ENCODE assay signal across 16 cellular contexts in genomic region chrX:19579485-19579884, GRCh38.
DNase-seq lines count a peak whose midpoint lies in the region; ATAC-seq, FAIRE-seq and TF ChIP-seq lines count a peak whose summit lies in the region.
"Had no signal": no experiment of that assay in that cellular context is flagged by ENCODE, and none has a peak within 500 bp of the region (broad histone marks: within the 10 kb centered on the region; RNA-seq: fewer than 3 reads in every experiment).

No MANE protein-coding gene starts in this region.

- H3K4me1 Mint-ChIP-seq in activated CD4-positive, alpha-beta T cell treated with anti-CD3 and anti-CD28 coated beads for 36 hours: peaks cover 20% of the 10 kb centered on the region
- peaks cover 10% of the 10 kb centered on the region for H3K4me1 Mint-ChIP-seq in astrocyte (ENCODE audit: low read depth, unreplicated experiment)

- H3K27ac Mint-ChIP-seq in activated CD4-positive, alpha-beta T cell treated with anti-CD3 and anti-CD28 coated beads for 36 hours: peak overlapping the region; percentile 84
- H3K27ac Mint-ChIP-seq in astrocyte (ENCODE audit: unreplicated experiment): peak overlapping the region; percentile 69
- H3K27ac Mint-ChIP-seq: T-helper 2 cell treated with Interferon-gamma antibody and Interleukin-4, amounts not matched to agents 5 μg/mL and 100 μg/mL, for 36 hours had no signal

- no peaks in the 10 kb centered on the region for H3K27me3 ChIP-seq in astrocyte (ENCODE audit: insufficient read depth, low read length)
- H3K27me3 ChIP-seq: cardiac muscle cell, gastroesophageal sphincter had no signal

- no peak overlapping the region for H3K4me3 ChIP-seq in astrocyte (ENCODE audit: insufficient read depth, low read depth, low read length)
- H3K4me3 ChIP-seq: cardiac muscle cell, gastroesophageal sphincter, lung had no signal

- ATAC-seq in activated CD4-positive, alpha-beta T cell treated with anti-CD3 and anti-CD28 coated beads for 36 hours: peak; percentile 70
- no peak for ATAC-seq in GM18520 (IDR thresholded peaks at IDR 0.05; ENCODE audit: unreplicated experiment)
- ATAC-seq: gastroesophageal sphincter had no signal

- TF ChIP-seq CTCF in astrocyte (IDR thresholded peaks at IDR 0.05; ENCODE audit: insufficient read depth, low read depth, low read length): no peak

- H3K4me3 Mint-ChIP-seq in activated CD4-positive, alpha-beta T cell treated with anti-CD3 and anti-CD28 coated beads for 36 hours: no peak overlapping the region
- no peak overlapping the region for H3K4me3 Mint-ChIP-seq in astrocyte (ENCODE audit: unreplicated experiment)
- H3K4me3 Mint-ChIP-seq: T-helper 2 cell treated with Interferon-gamma antibody and Interleukin-4, amounts not matched to agents 5 μg/mL and 100 μg/mL, for 36 hours had no signal

- FAIRE-seq in astrocyte (lab: Jason Lieb, UNC): peak; percentile 91

- CTCF ChIA-PET in activated CD4-positive, alpha-beta T cell treated with anti-CD3 and anti-CD28 coated beads for 36 hours (lab: Charles Lee): no interaction called here

- H2AFZ ChIP-seq in astrocyte (ENCODE audit: low read depth, low read length): no peak overlapping the region
- H2AFZ ChIP-seq: parathyroid adenoma had no signal

- POLR2A ChIA-PET in activated CD4-positive, alpha-beta T cell treated with anti-CD3 and anti-CD28 coated beads for 36 hours (lab: Charles Lee): no interaction called here

- peaks cover 20% of the 10 kb centered on the region for H3K36me3 Mint-ChIP-seq in activated CD4-positive, alpha-beta T cell treated with anti-CD3 and anti-CD28 coated beads for 36 hours (ENCODE audit: low read depth)
- peaks cover 5% of the 10 kb centered on the region for H3K36me3 Mint-ChIP-seq in astrocyte (ENCODE audit: low read depth, unreplicated experiment)

- peak overlapping the region; percentile 53 for H3K27ac ChIP-seq in astrocyte (ENCODE audit: low read depth, low read length)
- H3K27ac ChIP-seq: cardiac muscle cell, gastroesophageal sphincter, parathyroid adenoma had no signal

- intact Hi-C loops in activated CD4-positive, alpha-beta T cell treated with anti-CD3 and anti-CD28 coated beads for 36 hours (cut with DNase I, micrococcal nuclease): no loop called here

- H3K4me2 ChIP-seq in astrocyte (ENCODE audit: low read length): peak overlapping the region; percentile 60

- DNase-seq in activated CD4-positive, alpha-beta T cell treated with anti-CD3 and anti-CD28 coated beads for 36 hours: no peak
- DNase-seq in activated CD4-positive, alpha-beta T cell treated with anti-CD3 and anti-CD28 coated beads for 48 hours: no peak
- DNase-seq in HCEC 1CT (peak; percentile 40), astrocyte (ENCODE audit: low read depth) (peak; percentile 66), kidney tubule cell (ENCODE audit: low spot score) (peak; percentile 72), 8988T (no peak), cerebellar nuclear complex (lab: John Stamatoyannopoulos, UW) (no peak)
- DNase-seq: activated CD8-positive, alpha-beta memory T cell treated with anti-CD3 and anti-CD28 coated beads, Interleukin-2, amount 50 U/mL, for 48 hours; NCI-H1694; stimulated activated CD4-positive, alpha-beta T cell treated with anti-CD3 and anti-CD28 coated beads, Interleukin-4, amount 100 ng/mL, for 24 hours had no signal

- H3K9me3 ChIP-seq in astrocyte (ENCODE audit: insufficient read depth, low read depth, low read length): no peaks in the 10 kb centered on the region
- H3K9me3 ChIP-seq: gastroesophageal sphincter had no signal

- H3K9me3 Mint-ChIP-seq in activated CD4-positive, alpha-beta T cell treated with anti-CD3 and anti-CD28 coated beads for 36 hours (ENCODE audit: low read depth): no peaks in the 10 kb centered on the region
- no peaks in the 10 kb centered on the region for H3K9me3 Mint-ChIP-seq in astrocyte (ENCODE audit: unreplicated experiment)
- H3K9me3 Mint-ChIP-seq: T-helper 2 cell treated with Interferon-gamma antibody and Interleukin-4, amounts not matched to agents 5 μg/mL and 100 μg/mL, for 36 hours had no signal

- H4K20me1 ChIP-seq in astrocyte (ENCODE audit: insufficient read depth, low read length): no peaks in the 10 kb centered on the region

- no peaks in the 10 kb centered on the region for H3K27me3 Mint-ChIP-seq in activated CD4-positive, alpha-beta T cell treated with anti-CD3 and anti-CD28 coated beads for 36 hours
- no peaks in the 10 kb centered on the region for H3K27me3 Mint-ChIP-seq in astrocyte (ENCODE audit: low read depth, unreplicated experiment)

- H3K4me1 ChIP-seq in astrocyte (ENCODE audit: insufficient read depth, low read length): peaks cover 10% of the 10 kb centered on the region
- H3K4me1 ChIP-seq: gastroesophageal sphincter, parathyroid adenoma had no signal

- no peaks in the 10 kb centered on the region for H3K36me3 ChIP-seq in astrocyte (ENCODE audit: insufficient read depth, low read length)
- H3K36me3 ChIP-seq: cardiac muscle cell, gastroesophageal sphincter had no signal

- H3K9ac ChIP-seq in astrocyte (ENCODE audit: low read length): no peak overlapping the region
- H3K9ac ChIP-seq: parathyroid adenoma had no signal

- no peaks in the 10 kb centered on the region for H3K79me2 ChIP-seq in astrocyte (ENCODE audit: insufficient read depth, low read length)
- H3K79me2 ChIP-seq: parathyroid adenoma had no signal

Comparison
In these comparisons a context has a peak if more than half of its experiments do, and no peak if none do; other contexts are left out.
1. DNase-seq: peak in HCEC 1CT (single experiment), astrocyte (single experiment) and kidney tubule cell (single experiment); none in activated CD4-positive, alpha-beta T cell treated with anti-CD3 and anti-CD28 coated beads for 36 hours (single experiment), activated CD4-positive, alpha-beta T cell treated with anti-CD3 and anti-CD28 coated beads for 48 hours (single experiment), 8988T (single experiment) and cerebellar nuclear complex (0 of 2).